1 cellular context compared by ENCODE assay signal in genomic region chr19:3012522-3013260, GRCh38.
TF ChIP-seq lines count a peak whose summit lies in the region.

No MANE protein-coding gene starts in this region.

TF ChIP-seq in H1, 55 proteins besides CTCF, POLR2A, EP300 and RAD21:
- TF ChIP-seq SP4 (IDR thresholded peaks at IDR 0.05; ENCODE audit: low read length) (peak; percentile 97), MAFK (IDR thresholded peaks at IDR 0.05; ENCODE audit: low read depth, low read length) (no peak)
